1 cellular context compared by ENCODE assay signal in genomic region chr3:20039765-20040475, GRCh38.
TF ChIP-seq lines count a peak whose summit lies in the region.

Gene KAT2B, plus strand, starts transcription at chr3:20040446. Its CDS starts 32 bp downstream, at chr3:20040478.

TF ChIP-seq in HepG2, 621 proteins besides CTCF, POLR2A, EP300 and RAD21 (continued from another document and continues in another):
- TF ChIP-seq, protein P1, sequence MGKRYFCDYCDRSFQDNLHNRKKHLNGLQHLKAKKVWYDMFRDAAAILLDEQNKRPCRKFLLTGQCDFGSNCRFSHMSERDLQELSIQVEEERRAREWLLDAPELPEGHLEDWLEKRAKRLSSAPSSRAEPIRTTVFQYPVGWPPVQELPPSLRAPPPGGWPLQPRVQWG (CRISPR knock-in tag; IDR thresholded peaks at IDR 0.05; ENCODE audit: borderline replicate concordance, low read depth) = no peak
- TF ChIP-seq GATAD2A (CRISPR knock-in tag; IDR thresholded peaks at IDR 0.05) (peak; percentile 58; the same call in 1 of the 2 replicates), SYNCRIP (IDR thresholded peaks at IDR 0.05; ENCODE audit: insufficient read depth, low read depth, low read length) (no peak), ZSCAN9 (CRISPR knock-in tag; IDR thresholded peaks at IDR 0.05; ENCODE audit: borderline replicate concordance) (no peak), ZNF205 (CRISPR knock-in tag; IDR thresholded peaks at IDR 0.05) (0 out of 2 replicates have a peak, but pooled peaks have one; percentile 31), SP1 (IDR thresholded peaks at IDR 0.05) (no peak), SP1 (CRISPR knock-in tag; IDR thresholded peaks at IDR 0.05) (no peak), MYNN (CRISPR knock-in tag; IDR thresholded peaks at IDR 0.05; ENCODE audit: low read depth) (no peak), E2F5 (CRISPR knock-in tag; conservative IDR thresholded peaks at IDR 0.05) (0 out of 2 replicates have a peak, but pooled peaks have one; percentile 21), ZNF687 (CRISPR knock-in tag; IDR thresholded peaks at IDR 0.05) (peak; percentile 38; the same call in 1 of the 2 replicates), NONO (IDR thresholded peaks at IDR 0.05) (no peak), NONO (CRISPR knock-in tag; conservative IDR thresholded peaks at IDR 0.05) (0 out of 2 replicates have a peak, but pooled peaks have one; percentile 40), MATR3 (CRISPR knock-in tag; IDR thresholded peaks at IDR 0.05) (no peak), ZMYM3 (CRISPR knock-in tag; IDR thresholded peaks at IDR 0.05) (peak; percentile 53; the same call in 1 of the 2 replicates), ZNF619 (CRISPR knock-in tag; IDR thresholded peaks at IDR 0.05) (no peak), ZNF678 (CRISPR knock-in tag; IDR thresholded peaks at IDR 0.05) (no peak), FOXM1 (CRISPR knock-in tag; IDR thresholded peaks at IDR 0.05) (no peak), MBD4 (IDR thresholded peaks at IDR 0.05; ENCODE audit: borderline replicate concordance, low read length) (no peak), MTF1 (CRISPR knock-in tag; IDR thresholded peaks at IDR 0.05) (no peak), TBX3 (IDR thresholded peaks at IDR 0.05; ENCODE audit: borderline replicate concordance) (peak; percentile 19; the same call in 1 of the 2 replicates), NFKB2 (CRISPR knock-in tag; IDR thresholded peaks at IDR 0.05; ENCODE audit: borderline replicate concordance) (no peak), ZBTB7B (CRISPR knock-in tag; IDR thresholded peaks at IDR 0.05) (peak; percentile 82), MYC (CRISPR knock-in tag; IDR thresholded peaks at IDR 0.05; ENCODE audit: borderline replicate concordance) (peak; percentile 19; the same call in 1 of the 2 replicates)
- TF ChIP-seq, protein P2, sequence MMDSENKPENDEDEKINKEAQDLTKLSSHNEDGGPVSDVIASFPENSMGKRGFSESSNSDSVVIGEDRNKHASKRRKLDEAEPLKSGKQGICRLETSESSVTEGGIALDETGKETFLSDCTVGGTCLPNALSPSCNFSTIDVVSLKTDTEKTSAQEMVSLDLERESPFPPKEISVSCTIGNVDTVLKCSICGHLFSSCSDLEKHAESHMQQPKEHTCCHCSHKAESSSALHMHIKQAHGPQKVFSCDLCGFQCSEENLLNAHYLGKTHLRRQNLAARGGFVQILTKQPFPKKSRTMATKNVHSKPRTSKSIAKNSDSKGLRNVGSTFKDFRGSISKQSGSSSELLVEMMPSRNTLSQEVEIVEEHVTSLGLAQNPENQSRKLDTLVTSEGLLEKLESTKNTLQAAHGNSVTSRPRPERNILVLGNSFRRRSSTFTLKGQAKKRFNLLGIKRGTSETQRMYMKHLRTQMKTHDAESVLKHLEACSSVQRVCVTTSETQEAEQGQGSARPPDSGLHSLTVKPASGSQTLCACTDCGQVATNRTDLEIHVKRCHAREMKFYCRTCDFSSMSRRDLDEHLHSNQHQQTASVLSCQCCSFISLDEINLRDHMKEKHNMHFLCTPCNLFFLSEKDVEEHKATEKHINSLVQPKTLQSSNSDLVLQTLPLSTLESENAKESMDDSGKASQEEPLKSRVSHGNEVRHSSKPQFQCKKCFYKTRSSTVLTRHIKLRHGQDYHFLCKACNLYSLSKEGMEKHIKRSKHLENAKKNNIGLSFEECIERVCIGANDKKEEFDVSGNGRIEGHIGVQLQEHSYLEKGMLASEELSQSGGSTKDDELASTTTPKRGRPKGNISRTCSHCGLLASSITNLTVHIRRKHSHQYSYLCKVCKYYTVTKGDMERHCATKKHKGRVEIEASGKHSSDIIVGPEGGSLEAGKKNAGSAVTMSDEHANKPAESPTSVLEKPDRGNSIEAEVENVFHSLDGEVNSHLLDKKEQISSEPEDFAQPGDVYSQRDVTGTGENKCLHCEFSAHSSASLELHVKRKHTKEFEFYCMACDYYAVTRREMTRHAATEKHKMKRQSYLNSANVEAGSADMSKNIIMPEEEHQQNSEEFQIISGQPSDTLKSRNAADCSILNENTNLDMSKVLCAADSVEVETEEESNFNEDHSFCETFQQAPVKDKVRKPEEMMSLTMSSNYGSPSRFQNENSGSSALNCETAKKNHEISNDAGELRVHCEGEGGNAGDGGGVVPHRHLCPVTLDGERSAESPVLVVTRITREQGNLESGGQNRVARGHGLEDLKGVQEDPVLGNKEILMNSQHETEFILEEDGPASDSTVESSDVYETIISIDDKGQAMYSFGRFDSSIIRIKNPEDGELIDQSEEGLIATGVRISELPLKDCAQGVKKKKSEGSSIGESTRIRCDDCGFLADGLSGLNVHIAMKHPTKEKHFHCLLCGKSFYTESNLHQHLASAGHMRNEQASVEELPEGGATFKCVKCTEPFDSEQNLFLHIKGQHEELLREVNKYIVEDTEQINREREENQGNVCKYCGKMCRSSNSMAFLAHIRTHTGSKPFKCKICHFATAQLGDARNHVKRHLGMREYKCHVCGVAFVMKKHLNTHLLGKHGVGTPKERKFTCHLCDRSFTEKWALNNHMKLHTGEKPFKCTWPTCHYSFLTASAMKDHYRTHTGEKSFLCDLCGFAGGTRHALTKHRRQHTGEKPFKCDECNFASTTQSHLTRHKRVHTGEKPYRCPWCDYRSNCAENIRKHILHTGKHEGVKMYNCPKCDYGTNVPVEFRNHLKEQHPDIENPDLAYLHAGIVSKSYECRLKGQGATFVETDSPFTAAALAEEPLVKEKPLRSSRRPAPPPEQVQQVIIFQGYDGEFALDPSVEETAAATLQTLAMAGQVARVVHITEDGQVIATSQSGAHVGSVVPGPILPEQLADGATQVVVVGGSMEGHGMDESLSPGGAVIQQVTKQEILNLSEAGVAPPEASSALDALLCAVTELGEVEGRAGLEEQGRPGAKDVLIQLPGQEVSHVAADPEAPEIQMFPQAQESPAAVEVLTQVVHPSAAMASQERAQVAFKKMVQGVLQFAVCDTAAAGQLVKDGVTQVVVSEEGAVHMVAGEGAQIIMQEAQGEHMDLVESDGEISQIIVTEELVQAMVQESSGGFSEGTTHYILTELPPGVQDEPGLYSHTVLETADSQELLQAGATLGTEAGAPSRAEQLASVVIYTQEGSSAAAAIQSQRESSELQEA (CRISPR knock-in tag; IDR thresholded peaks at IDR 0.05; ENCODE audit: not compliant biosample characterization) = no peak
- TF ChIP-seq, protein P3, sequence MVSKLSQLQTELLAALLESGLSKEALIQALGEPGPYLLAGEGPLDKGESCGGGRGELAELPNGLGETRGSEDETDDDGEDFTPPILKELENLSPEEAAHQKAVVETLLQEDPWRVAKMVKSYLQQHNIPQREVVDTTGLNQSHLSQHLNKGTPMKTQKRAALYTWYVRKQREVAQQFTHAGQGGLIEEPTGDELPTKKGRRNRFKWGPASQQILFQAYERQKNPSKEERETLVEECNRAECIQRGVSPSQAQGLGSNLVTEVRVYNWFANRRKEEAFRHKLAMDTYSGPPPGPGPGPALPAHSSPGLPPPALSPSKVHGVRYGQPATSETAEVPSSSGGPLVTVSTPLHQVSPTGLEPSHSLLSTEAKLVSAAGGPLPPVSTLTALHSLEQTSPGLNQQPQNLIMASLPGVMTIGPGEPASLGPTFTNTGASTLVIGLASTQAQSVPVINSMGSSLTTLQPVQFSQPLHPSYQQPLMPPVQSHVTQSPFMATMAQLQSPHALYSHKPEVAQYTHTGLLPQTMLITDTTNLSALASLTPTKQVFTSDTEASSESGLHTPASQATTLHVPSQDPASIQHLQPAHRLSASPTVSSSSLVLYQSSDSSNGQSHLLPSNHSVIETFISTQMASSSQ (IDR thresholded peaks at IDR 0.05; ENCODE audit: low read depth) = no peak
- TF ChIP-seq, protein P3 (CRISPR knock-in tag; IDR thresholded peaks at IDR 0.05; ENCODE audit: borderline replicate concordance) = 0 out of 2 replicates have a peak, but pooled peaks have one; percentile 31
- TF ChIP-seq, protein P4, sequence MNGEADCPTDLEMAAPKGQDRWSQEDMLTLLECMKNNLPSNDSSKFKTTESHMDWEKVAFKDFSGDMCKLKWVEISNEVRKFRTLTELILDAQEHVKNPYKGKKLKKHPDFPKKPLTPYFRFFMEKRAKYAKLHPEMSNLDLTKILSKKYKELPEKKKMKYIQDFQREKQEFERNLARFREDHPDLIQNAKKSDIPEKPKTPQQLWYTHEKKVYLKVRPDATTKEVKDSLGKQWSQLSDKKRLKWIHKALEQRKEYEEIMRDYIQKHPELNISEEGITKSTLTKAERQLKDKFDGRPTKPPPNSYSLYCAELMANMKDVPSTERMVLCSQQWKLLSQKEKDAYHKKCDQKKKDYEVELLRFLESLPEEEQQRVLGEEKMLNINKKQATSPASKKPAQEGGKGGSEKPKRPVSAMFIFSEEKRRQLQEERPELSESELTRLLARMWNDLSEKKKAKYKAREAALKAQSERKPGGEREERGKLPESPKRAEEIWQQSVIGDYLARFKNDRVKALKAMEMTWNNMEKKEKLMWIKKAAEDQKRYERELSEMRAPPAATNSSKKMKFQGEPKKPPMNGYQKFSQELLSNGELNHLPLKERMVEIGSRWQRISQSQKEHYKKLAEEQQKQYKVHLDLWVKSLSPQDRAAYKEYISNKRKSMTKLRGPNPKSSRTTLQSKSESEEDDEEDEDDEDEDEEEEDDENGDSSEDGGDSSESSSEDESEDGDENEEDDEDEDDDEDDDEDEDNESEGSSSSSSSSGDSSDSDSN (CRISPR knock-in tag; IDR thresholded peaks at IDR 0.05) = peak; percentile 36; the same call in 1 of the 2 replicates
- TF ChIP-seq, protein P5, sequence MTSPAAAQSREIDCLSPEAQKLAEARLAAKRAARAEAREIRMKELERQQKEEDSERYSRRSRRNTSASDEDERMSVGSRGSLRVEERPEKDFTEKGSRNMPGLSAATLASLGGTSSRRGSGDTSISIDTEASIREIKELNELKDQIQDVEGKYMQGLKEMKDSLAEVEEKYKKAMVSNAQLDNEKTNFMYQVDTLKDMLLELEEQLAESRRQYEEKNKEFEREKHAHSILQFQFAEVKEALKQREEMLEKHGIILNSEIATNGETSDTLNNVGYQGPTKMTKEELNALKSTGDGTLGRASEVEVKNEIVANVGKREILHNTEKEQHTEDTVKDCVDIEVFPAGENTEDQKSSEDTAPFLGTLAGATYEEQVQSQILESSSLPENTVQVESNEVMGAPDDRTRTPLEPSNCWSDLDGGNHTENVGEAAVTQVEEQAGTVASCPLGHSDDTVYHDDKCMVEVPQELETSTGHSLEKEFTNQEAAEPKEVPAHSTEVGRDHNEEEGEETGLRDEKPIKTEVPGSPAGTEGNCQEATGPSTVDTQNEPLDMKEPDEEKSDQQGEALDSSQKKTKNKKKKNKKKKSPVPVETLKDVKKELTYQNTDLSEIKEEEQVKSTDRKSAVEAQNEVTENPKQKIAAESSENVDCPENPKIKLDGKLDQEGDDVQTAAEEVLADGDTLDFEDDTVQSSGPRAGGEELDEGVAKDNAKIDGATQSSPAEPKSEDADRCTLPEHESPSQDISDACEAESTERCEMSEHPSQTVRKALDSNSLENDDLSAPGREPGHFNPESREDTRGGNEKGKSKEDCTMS (CRISPR knock-in tag; conservative IDR thresholded peaks at IDR 0.05) = no peak
- TF ChIP-seq, protein P6, sequence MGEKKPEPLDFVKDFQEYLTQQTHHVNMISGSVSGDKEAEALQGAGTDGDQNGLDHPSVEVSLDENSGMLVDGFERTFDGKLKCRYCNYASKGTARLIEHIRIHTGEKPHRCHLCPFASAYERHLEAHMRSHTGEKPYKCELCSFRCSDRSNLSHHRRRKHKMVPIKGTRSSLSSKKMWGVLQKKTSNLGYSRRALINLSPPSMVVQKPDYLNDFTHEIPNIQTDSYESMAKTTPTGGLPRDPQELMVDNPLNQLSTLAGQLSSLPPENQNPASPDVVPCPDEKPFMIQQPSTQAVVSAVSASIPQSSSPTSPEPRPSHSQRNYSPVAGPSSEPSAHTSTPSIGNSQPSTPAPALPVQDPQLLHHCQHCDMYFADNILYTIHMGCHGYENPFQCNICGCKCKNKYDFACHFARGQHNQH (CRISPR knock-in tag; IDR thresholded peaks at IDR 0.05) = no peak
